Comparison of ENCODE assay signal across 10 cellular contexts in genomic region chr13:28492527-28493367, GRCh38. TPM values are rescaled to one million over a fixed set of nuclear protein-coding genes. Genes with fewer than 3 reads are reported as not detected.
DNase-seq lines count a peak whose midpoint lies in the region; ATAC-seq and TF ChIP-seq lines count a peak whose summit lies in the region.
"Had no signal": no experiment of that assay in that cellular context is flagged by ENCODE, and none has a peak within 500 bp of the region (broad histone marks: within the 10 kb centered on the region; RNA-seq: fewer than 3 reads in every experiment).

No MANE protein-coding gene starts in this region.

- peak; percentile 89 for ATAC-seq in activated CD4-positive, alpha-beta T cell treated with anti-CD3 and anti-CD28 coated beads for 36 hours
- ATAC-seq in mucosa of descending colon = no peak

- peak overlapping the region; percentile 67 for H3K27ac Mint-ChIP-seq in HFFc6
- H3K27ac Mint-ChIP-seq in activated CD4-positive, alpha-beta T cell treated with anti-CD3 and anti-CD28 coated beads for 36 hours = peak overlapping the region; percentile 73
- peak overlapping the region; percentile 68 for H3K27ac Mint-ChIP-seq in glutamatergic neuron (ENCODE audit: unreplicated experiment)

- H3K4me1 Mint-ChIP-seq in HFFc6 (ENCODE audit: low read depth) (peaks cover 71% of the 10 kb centered on the region), glutamatergic neuron (ENCODE audit: low read depth, unreplicated experiment) (peaks cover 28% of the 10 kb centered on the region)
- H3K4me1 Mint-ChIP-seq in activated CD4-positive, alpha-beta T cell treated with anti-CD3 and anti-CD28 coated beads for 36 hours = peaks cover 29% of the 10 kb centered on the region

- DNase-seq in HFFc6 = peak; percentile 55
- DNase-seq in activated CD4-positive, alpha-beta T cell treated with anti-CD3 and anti-CD28 coated beads for 36 hours = peak; percentile 74
- DNase-seq in glutamatergic neuron = no peak
- peak in 2 of 3 experiments; percentile 3 to 37 for DNase-seq in stimulated activated CD4-positive, alpha-beta T cell treated with anti-CD3 and anti-CD28 coated beads, TNF-alpha, amount 100 ng/mL, for 24 hours (ENCODE audit: low read depth in 3 of 3)
- DNase-seq in SJCRH30 = no peak
- DNase-seq in T-helper 9 cell = no peak
- no peak for DNase-seq in mucosa of descending colon
- no peak for DNase-seq in NCI-H2171 (lab: John Stamatoyannopoulos, UW)
- DNase-seq: activated effector memory CD4-positive, alpha-beta T cell treated with anti-CD3 and anti-CD28 coated beads, Interleukin-2, amount 50 U/mL, for 16 hours had no signal

- no peaks in the 10 kb centered on the region for H3K36me3 ChIP-seq in SJCRH30
- H3K36me3 ChIP-seq in mucosa of descending colon (ENCODE audit: low read depth) = no peaks in the 10 kb centered on the region

- H3K4me1 ChIP-seq in SJCRH30 (peaks cover 35% of the 10 kb centered on the region), mucosa of descending colon (ENCODE audit: low read depth) (peaks cover 17% of the 10 kb centered on the region)

- no peaks in the 10 kb centered on the region for H3K9me3 ChIP-seq in SJCRH30 (replicated peaks)
- H3K9me3 ChIP-seq in mucosa of descending colon = no peaks in the 10 kb centered on the region

- CTCF ChIA-PET in activated CD4-positive, alpha-beta T cell treated with anti-CD3 and anti-CD28 coated beads for 36 hours (lab: Charles Lee) = interaction anchor here (0.6 to 1.0 kb wide), 5 partner anchors 91 to 183 kb away, joined by 3 to 4 read pairs (median 4); no protein-coding TSS in a partner anchor

- H3K4me3 ChIP-seq in SJCRH30 = no peak overlapping the region
- no peak overlapping the region for H3K4me3 ChIP-seq in mucosa of descending colon

- no peak overlapping the region for H3K27ac ChIP-seq in SJCRH30

- 0 out of 2 replicates have a peak, but pooled peaks cover 2% of the 10 kb centered on the region for H3K27me3 ChIP-seq in SJCRH30

- peak overlapping the region; percentile 93 for H3K4me3 Mint-ChIP-seq in HFFc6
- H3K4me3 Mint-ChIP-seq in activated CD4-positive, alpha-beta T cell treated with anti-CD3 and anti-CD28 coated beads for 36 hours = peak overlapping the region; percentile 76
- peak overlapping the region; percentile 93 for H3K4me3 Mint-ChIP-seq in glutamatergic neuron (ENCODE audit: unreplicated experiment)

- TF ChIP-seq CTCF in HFFc6 (IDR thresholded peaks at IDR 0.05) (no peak), glutamatergic neuron (IDR thresholded peaks at IDR 0.05; ENCODE audit: partially characterized antibody, unreplicated experiment) (no peak), mucosa of descending colon (IDR thresholded peaks at IDR 0.05) (no peak)

- no peaks in the 10 kb centered on the region for H3K9me3 Mint-ChIP-seq in HFFc6
- H3K9me3 Mint-ChIP-seq in activated CD4-positive, alpha-beta T cell treated with anti-CD3 and anti-CD28 coated beads for 36 hours (ENCODE audit: low read depth) = no peaks in the 10 kb centered on the region
- H3K9me3 Mint-ChIP-seq in glutamatergic neuron (ENCODE audit: unreplicated experiment) = peaks cover 8% of the 10 kb centered on the region

- intact Hi-C loops in activated CD4-positive, alpha-beta T cell treated with anti-CD3 and anti-CD28 coated beads for 36 hours (cut with DNase I, micrococcal nuclease) = loop anchor here (1.0 to 2.0 kb wide), 4 partner anchors 32 to 167 kb away; partner anchors contain the start of gene POMP (in 1 of the 2)
- intact Hi-C loops in mucosa of descending colon (cut with DNase I, micrococcal nuclease) = no loop called here

- POLR2A ChIA-PET in activated CD4-positive, alpha-beta T cell treated with anti-CD3 and anti-CD28 coated beads for 36 hours (lab: Charles Lee) = interaction anchor here (0.5 to 1.2 kb wide), 2 partner anchors 166 to 1293 kb away, joined by 5 read pairs; partner anchors contain the start of gene POMP

- peaks cover 4% of the 10 kb centered on the region; the same call in 1 of the 2 replicates for H3K27me3 Mint-ChIP-seq in HFFc6 (ENCODE audit: insufficient read depth)
- H3K27me3 Mint-ChIP-seq in activated CD4-positive, alpha-beta T cell treated with anti-CD3 and anti-CD28 coated beads for 36 hours = peaks cover 36% of the 10 kb centered on the region
- H3K27me3 Mint-ChIP-seq in glutamatergic neuron (ENCODE audit: unreplicated experiment) = peaks cover 5% of the 10 kb centered on the region

- peaks cover 9% of the 10 kb centered on the region for H3K36me3 Mint-ChIP-seq in HFFc6 (ENCODE audit: low read depth)
- H3K36me3 Mint-ChIP-seq in activated CD4-positive, alpha-beta T cell treated with anti-CD3 and anti-CD28 coated beads for 36 hours (ENCODE audit: low read depth) = peaks cover 11% of the 10 kb centered on the region
- no peaks in the 10 kb centered on the region for H3K36me3 Mint-ChIP-seq in glutamatergic neuron (ENCODE audit: unreplicated experiment)

RNA-seq across cellular contexts. Expression of gene FLT1, which starts 2.2 kb away (rescaled TPM):
- total RNA-seq in HFFc6 (2021; fragmentation: NEBNext Ultra II Directional; extraction: Animal tissue kit (Norgen Biotek cat#: 25700)) = 100 to 1,000 TPM in 2 of 6 experiments, 10 to 100 TPM in 4; 80.5 to 118 (median 91.0) TPM
- total RNA-seq in activated CD4-positive, alpha-beta T cell treated with anti-CD3 and anti-CD28 coated beads for 36 hours = 10 to 100 TPM; 21.7 to 27.4 TPM
- total RNA-seq in glutamatergic neuron (ENCODE audit: unreplicated experiment) (49.8 TPM), mucosa of descending colon (1 to 10 TPM; 3.8 to 9.2 (median 4.0) TPM)
- total RNA-seq in SJCRH30 (2014; rRNA removed; shearing (Covaris generic)) = 0.25 and 0.36 TPM in 2 replicates
- total RNA-seq: MCF 10A had no signal

Comparison
In these comparisons a context has a peak if more than half of its experiments do, and no peak if none do; other contexts are left out.
1. DNase-seq: peak in HFFc6 (single experiment), activated CD4-positive, alpha-beta T cell treated with anti-CD3 and anti-CD28 coated beads for 36 hours (single experiment) and stimulated activated CD4-positive, alpha-beta T cell treated with anti-CD3 and anti-CD28 coated beads, TNF-alpha, amount 100 ng/mL, for 24 hours (2 of 3); none in glutamatergic neuron (single experiment), SJCRH30 (0 of 2), T-helper 9 cell (single experiment), mucosa of descending colon (0 of 3) and NCI-H2171 (single experiment).
2. intact Hi-C loops: an anchor here in activated CD4-positive, alpha-beta T cell treated with anti-CD3 and anti-CD28 coated beads for 36 hours (1.0 to 2.0 kb wide); none called in mucosa of descending colon.
3. Peak in every context shown above with its lines, with median percentiles within 50 percentile points of each other: H3K27ac Mint-ChIP-seq and H3K4me3 Mint-ChIP-seq.